ENCODE assay signal across 5 cellular contexts in the genomic region with DNA sequence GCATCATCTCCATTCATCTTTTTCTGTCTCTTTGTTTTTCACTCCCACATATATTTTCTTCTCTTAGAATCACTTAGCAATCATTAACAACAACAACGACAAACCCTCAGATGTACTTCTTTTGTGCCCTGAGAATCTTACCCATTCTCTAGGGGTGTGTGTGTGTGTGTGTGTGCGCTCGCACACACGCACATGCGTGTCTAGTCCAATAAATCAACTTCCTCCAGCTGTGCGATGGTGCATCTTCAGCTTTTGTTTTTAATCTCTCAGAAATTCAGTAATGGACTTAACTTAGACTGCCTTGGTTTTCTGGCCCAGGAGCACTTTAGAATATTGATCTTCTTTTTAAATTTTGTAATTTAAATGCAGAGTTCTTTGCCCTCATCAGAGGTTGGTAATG.
"Had no signal": no experiment of that assay in that cellular context is flagged by ENCODE, and none has a peak within 500 bp of the region (broad histone marks: within the 10 kb centered on the region; RNA-seq: fewer than 3 reads in every experiment).

No MANE protein-coding gene starts in this region.

- H3K9me3 Mint-ChIP-seq: H9 had no signal

- H3K4me3 Mint-ChIP-seq: GM23338, H9 had no signal

- H3K4me1 Mint-ChIP-seq: GM23338 had no signal

- H3K4me3 ChIP-seq: GM23338, K562 had no signal

- H3K27ac Mint-ChIP-seq: GM23338 had no signal

- DNase-seq: H9, HCEC 1CT, IMR-90 had no signal

- ATAC-seq: GM23338, K562 had no signal
